ENCODE assay signal across 21 cellular contexts in the genomic region with DNA sequence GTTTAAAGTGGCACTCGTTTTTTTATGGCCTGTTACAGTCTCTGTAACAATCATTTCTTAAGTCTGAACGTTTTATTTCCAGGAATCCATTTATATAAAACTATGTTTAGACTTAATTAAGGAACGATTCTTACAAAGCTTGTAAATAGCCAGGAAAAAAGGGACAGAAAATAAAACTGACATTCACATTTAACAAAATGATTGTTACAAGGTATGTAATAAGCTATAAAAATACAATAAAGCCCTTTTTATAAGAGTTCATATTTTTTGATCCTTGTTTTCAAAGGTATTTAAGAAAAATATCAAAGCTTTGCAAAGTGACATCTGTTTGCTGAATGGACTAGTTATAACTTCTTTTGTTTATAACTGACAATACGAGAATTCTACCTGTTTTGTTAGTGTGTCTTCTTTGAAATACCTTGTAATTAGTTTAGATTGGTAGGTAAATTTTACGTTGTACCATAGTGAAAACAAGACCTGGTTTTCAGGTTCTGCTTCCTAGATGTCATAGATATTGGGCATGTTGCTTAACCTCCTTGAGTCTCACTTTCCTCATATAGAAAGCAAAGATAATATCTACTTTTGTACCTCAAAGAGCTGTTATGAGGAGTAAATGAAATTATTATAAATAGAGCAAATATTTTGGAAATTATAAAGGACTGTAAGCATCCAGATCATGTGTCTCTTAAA. TPM values are rescaled to one million over a fixed set of nuclear protein-coding genes. Genes with fewer than 3 reads are reported as not detected.
A peak's percentile ranks its signal among the peaks of the same experiment; 100 is the strongest.
DNase-seq lines count a peak whose midpoint lies in the region; FAIRE-seq and TF ChIP-seq lines count a peak whose summit lies in the region.
"Had no signal": no experiment of that assay in that cellular context is flagged by ENCODE, and none has a peak within 500 bp of the region (broad histone marks: within the 10 kb centered on the region; RNA-seq: fewer than 3 reads in every experiment).

No MANE protein-coding gene starts in this region.

- H3K4me1 Mint-ChIP-seq in activated naive CD8-positive, alpha-beta T cell (ENCODE audit: low read depth) = peaks cover 39% of the 10 kb centered on the region
- H3K4me1 Mint-ChIP-seq in activated naive CD8-positive, alpha-beta T cell treated with anti-CD3 and anti-CD28 coated beads for 36 hours = peaks cover 28% of the 10 kb centered on the region
- H3K4me1 Mint-ChIP-seq in type B pancreatic cell (ENCODE audit: unreplicated experiment) = no peaks in the 10 kb centered on the region

- H3K9me3 Mint-ChIP-seq in activated naive CD8-positive, alpha-beta T cell (ENCODE audit: low read depth) = no peaks in the 10 kb centered on the region
- H3K9me3 Mint-ChIP-seq in activated naive CD8-positive, alpha-beta T cell treated with anti-CD3 and anti-CD28 coated beads for 36 hours = no peaks in the 10 kb centered on the region
- no peaks in the 10 kb centered on the region for H3K9me3 Mint-ChIP-seq in type B pancreatic cell
- H3K9me3 Mint-ChIP-seq: IgD-negative memory B cell had no signal

- dilution Hi-C loops in keratinocyte (cut with MboI; ENCODE audit: extremely low pct_ligation_motif_present, low sequenced_read_pairs) = no loop called here

- H3K27me3 Mint-ChIP-seq in activated naive CD8-positive, alpha-beta T cell = no peaks in the 10 kb centered on the region
- H3K27me3 Mint-ChIP-seq in activated naive CD8-positive, alpha-beta T cell treated with anti-CD3 and anti-CD28 coated beads for 36 hours = no peaks in the 10 kb centered on the region
- H3K27me3 Mint-ChIP-seq in type B pancreatic cell = no peaks in the 10 kb centered on the region
- H3K27me3 Mint-ChIP-seq: B cell, IgD-negative memory B cell had no signal

- no peaks in the 10 kb centered on the region for H3K9me1 ChIP-seq in keratinocyte (ENCODE audit: control insufficient read depth, extremely low read depth, insufficient read depth, low read length)

- no peak overlapping the region for H3K4me3 Mint-ChIP-seq in activated naive CD8-positive, alpha-beta T cell
- H3K4me3 Mint-ChIP-seq in activated naive CD8-positive, alpha-beta T cell treated with anti-CD3 and anti-CD28 coated beads for 36 hours = no peak overlapping the region
- H3K4me3 Mint-ChIP-seq in type B pancreatic cell = no peak overlapping the region
- H3K4me3 Mint-ChIP-seq: B cell, IgD-negative memory B cell had no signal

- H3K27me3 ChIP-seq in keratinocyte (ENCODE audit: control insufficient read depth, extremely low read depth, insufficient read depth, low read length) = no peaks in the 10 kb centered on the region

- peak overlapping the region; percentile 73 for H3K27ac Mint-ChIP-seq in activated naive CD8-positive, alpha-beta T cell
- no peak overlapping the region for H3K27ac Mint-ChIP-seq in activated naive CD8-positive, alpha-beta T cell treated with anti-CD3 and anti-CD28 coated beads for 36 hours
- H3K27ac Mint-ChIP-seq in type B pancreatic cell = peak overlapping the region; percentile 84
- H3K27ac Mint-ChIP-seq: B cell had no signal

- peak overlapping the region in 2 of 3 experiments; percentile 16 to 45 for H3K4me3 ChIP-seq in keratinocyte (ENCODE audit: control insufficient read depth in 2 of 3, extremely low read depth in 1 of 3, insufficient read depth in 2 of 3, low read depth in 1 of 3, low read length in 3 of 3)
- H3K4me3 ChIP-seq: GM23248, HAP-1 had no signal

- peaks cover 11% of the 10 kb centered on the region for H3K36me3 Mint-ChIP-seq in activated naive CD8-positive, alpha-beta T cell
- H3K36me3 Mint-ChIP-seq in activated naive CD8-positive, alpha-beta T cell treated with anti-CD3 and anti-CD28 coated beads for 36 hours = peaks cover 2% of the 10 kb centered on the region
- peaks cover 10% of the 10 kb centered on the region for H3K36me3 Mint-ChIP-seq in type B pancreatic cell

- H3K9ac ChIP-seq in keratinocyte (ENCODE audit: control insufficient read depth, extremely low read depth, insufficient read depth, low read length) = peak overlapping the region; percentile 50
- H3K9ac ChIP-seq: GM23248 had no signal

- DNase-seq in activated naive CD8-positive, alpha-beta T cell treated with anti-CD3 and anti-CD28 coated beads for 36 hours = no peak
- DNase-seq in keratinocyte (ENCODE audit: low read depth, low spot score) (no peak), type B pancreatic cell (ENCODE audit: extremely low spot score, unreplicated experiment) (no peak), NCI-H82 treated with DMSO at 0.1 percent for 48 hours (lab: John Stamatoyannopoulos, UW; ENCODE audit: unreplicated experiment) (no peak), inferior parietal cortex (ENCODE audit: extremely low spot score) (no peak)
- DNase-seq in stimulated activated CD4-positive, alpha-beta T cell treated with anti-CD3 and anti-CD28 coated beads, Interleukin-12 subunit alpha, Interleukin-12 subunit beta, amount 100 ng/mL, for 4 hours = no peak
- DNase-seq: COR-L47, DMS 273 treated with DMSO at 0.1 percent for 48 hours, GDM1, Karpas-422, NCI-H1105 treated with DMSO at 0.1 percent for 48 hours, NCI-H187 treated with DMSO at 0.1 percent for 48 hours, NCI-H2227 treated with DMSO at 0.1 percent for 48 hours, NCI-H510A treated with DMSO at 0.1 percent for 48 hours, NCI-H774 had no signal

- H3K79me2 ChIP-seq in keratinocyte (ENCODE audit: control insufficient read depth, insufficient read depth, low read length) = no peaks in the 10 kb centered on the region

- FAIRE-seq in keratinocyte (lab: Jason Lieb, UNC) = no peak

- TF ChIP-seq CTCF in VCaP (conservative IDR thresholded peaks at IDR 0.05) = no peak
- TF ChIP-seq CTCF in keratinocyte (optimal IDR thresholded peaks at IDR 0.05 in 1 of 3, IDR thresholded peaks at IDR 0.05 in 1 of 3, conservative IDR thresholded peaks at IDR 0.05 in 1 of 3; ENCODE audit: extremely low read depth in 1 of 3, insufficient read depth in 2 of 3, low read length in 3 of 3) = no peak
- TF ChIP-seq CTCF in type B pancreatic cell (conservative IDR thresholded peaks at IDR 0.05) = no peak

- no peaks in the 10 kb centered on the region for H3K9me3 ChIP-seq in keratinocyte (ENCODE audit: control insufficient read depth, low read depth, low read length)
- H3K9me3 ChIP-seq: HAP-1 had no signal

- H2AFZ ChIP-seq in keratinocyte (ENCODE audit: control insufficient read depth, low read length) = peak overlapping the region; percentile 13
- H2AFZ ChIP-seq: GM23248 had no signal

- no peaks in the 10 kb centered on the region for H4K20me1 ChIP-seq in keratinocyte (ENCODE audit: control insufficient read depth, extremely low read depth, insufficient read depth, low read length)

- peak overlapping the region; percentile 51 for H3K27ac ChIP-seq in VCaP
- H3K27ac ChIP-seq in keratinocyte (ENCODE audit: control insufficient read depth, insufficient read depth, low read length) = peak overlapping the region; percentile 71
- H3K27ac ChIP-seq: GM23248 had no signal

- peak overlapping the region; percentile 62 for H3K4me2 ChIP-seq in keratinocyte (ENCODE audit: control insufficient read depth, extremely low read depth, insufficient read depth, low read depth, low read length)

- peaks cover 16% of the 10 kb centered on the region for H3K4me1 ChIP-seq in keratinocyte (ENCODE audit: control insufficient read depth, extremely low read depth, insufficient read depth, low read length)

- no peaks in the 10 kb centered on the region for H3K36me3 ChIP-seq in keratinocyte (ENCODE audit: control insufficient read depth in 2 of 2, extremely low read depth in 1 of 2, insufficient read depth in 2 of 2, low read length in 2 of 2)
- H3K36me3 ChIP-seq: HAP-1 had no signal

RNA-seq across cellular contexts. Expression of gene BTRC, which starts 25.8 kb away (rescaled TPM):
- 10 to 100 TPM; 14.0 to 14.3 TPM for total RNA-seq in activated naive CD8-positive, alpha-beta T cell treated with anti-CD3 and anti-CD28 coated beads for 36 hours
- polyA plus RNA-seq in keratinocyte = 13.2 to 21.7 TPM (median 16.6 TPM) in 3 replicates
- 35.9 TPM for polyA plus RNA-seq in keratinocyte (2011; ENCODE audit: low read depth)
- polyA plus RNA-seq in keratinocyte (2011; cell fraction: cytosol; rRNA removed) = 9.4 and 15.7 TPM in 2 replicates
- 21.2 and 24.2 TPM in 2 replicates for polyA plus RNA-seq in keratinocyte (2011; cell fraction: nucleus; rRNA removed)
- 8.4 and 11.0 TPM in 2 replicates for polyA plus RNA-seq in keratinocyte (2012; ENCODE audit: low replicate concordance)
- polyA minus RNA-seq in keratinocyte = 7.5 to 27.4 TPM (median 21.3 TPM) in 3 replicates
- polyA minus RNA-seq in keratinocyte (2011; cell fraction: cytosol; rRNA and poly(A)+ RNA removed) = 14.4 TPM
- 18.7 and 27.5 TPM in 2 replicates for polyA minus RNA-seq in keratinocyte (2011; cell fraction: nucleus; rRNA and poly(A)+ RNA removed)
- total RNA-seq in type B pancreatic cell (ENCODE audit: low replicate concordance) = 25.9 and 35.2 TPM in 2 replicates
